In the genomic region with DNA sequence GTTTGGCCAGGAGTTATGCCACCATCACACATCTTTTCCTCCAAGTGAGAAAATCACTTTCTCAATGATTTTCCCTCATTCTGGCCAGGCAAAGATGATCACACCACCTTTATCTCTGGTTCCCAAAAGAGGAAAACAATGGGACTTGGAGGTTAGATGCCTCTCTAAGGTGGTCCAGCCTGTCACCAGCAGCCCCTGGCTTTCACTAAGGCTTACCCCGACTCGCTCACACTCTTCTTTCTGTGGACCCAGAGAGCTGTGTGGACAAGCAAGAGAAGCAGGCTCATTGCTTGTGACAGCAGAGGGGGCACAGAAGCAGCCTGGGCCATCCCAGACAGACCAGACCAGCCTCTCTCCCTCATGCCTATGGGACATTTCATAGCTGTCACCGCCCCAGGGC, we compare ENCODE assay signal across 30 cellular contexts.
"Had no signal": no experiment of that assay in that cellular context is flagged by ENCODE, and none has a peak within 500 bp of the region (broad histone marks: within the 10 kb centered on the region; RNA-seq: fewer than 3 reads in every experiment).

No MANE protein-coding gene starts in this region.

- H3K9me3 ChIP-seq: esophagus muscularis mucosa, gastrocnemius medialis, heart left ventricle had no signal

- H3K4me1 ChIP-seq: esophagus muscularis mucosa, foreskin keratinocyte, gastrocnemius medialis, heart left ventricle had no signal

- H3K4me3 Mint-ChIP-seq: activated B cell treated with CpG ODN at 0.5 μM for 24 hours; activated CD8-positive, alpha-beta T cell treated with anti-CD3 and anti-CD28 coated beads for 36 hours; activated naive CD8-positive, alpha-beta T cell; activated T-cell treated with anti-CD3 and anti-CD28 coated beads, Interleukin-2, amount 50 U/mL, for 4 hours; activated T-helper 17 cell treated with anti-CD3 and anti-CD28 coated beads, Interleukin-2, amount 50 U/mL, for 72 hours; central memory CD8-positive, alpha-beta T cell; dendritic cell treated with granulocyte-macrophage colony-stimulating factor and Interleukin-4, amounts not matched to agents 40 ng/mL and 50 ng/mL, for 4 days; T-helper 2 cell treated with Interferon-gamma antibody and Interleukin-4, amounts not matched to agents 5 μg/mL and 100 μg/mL, for 36 hours had no signal

- ATAC-seq: activated CD4-positive, CD25-positive, alpha-beta regulatory T cell treated with anti-CD3 and anti-CD28 coated beads, Interleukin-2, amount 50 U/mL, for 24 hours; activated CD8-positive, alpha-beta T cell treated with anti-CD3 and anti-CD28 coated beads for 36 hours; activated T-cell treated with anti-CD3 and anti-CD28 coated beads, Interleukin-2, amount 50 U/mL, for 4 hours; activated T-helper 17 cell treated with anti-CD3 and anti-CD28 coated beads, Interleukin-2, amount 50 U/mL, for 72 hours; foreskin keratinocyte; gastrocnemius medialis; heart left ventricle had no signal

- H3K27me3 ChIP-seq: brain microvascular endothelial cell, dorsolateral prefrontal cortex, esophagus muscularis mucosa, gastrocnemius medialis, heart left ventricle had no signal

- H3K9me3 Mint-ChIP-seq: activated B cell treated with CpG ODN at 0.5 μM for 24 hours; activated CD8-positive, alpha-beta T cell treated with anti-CD3 and anti-CD28 coated beads for 36 hours; activated T-cell treated with anti-CD3 and anti-CD28 coated beads, Interleukin-2, amount 50 U/mL, for 4 hours; activated T-helper 17 cell treated with anti-CD3 and anti-CD28 coated beads, Interleukin-2, amount 50 U/mL, for 72 hours; central memory CD8-positive, alpha-beta T cell; dendritic cell treated with granulocyte-macrophage colony-stimulating factor and Interleukin-4, amounts not matched to agents 40 ng/mL and 50 ng/mL, for 4 days; T-helper 2 cell treated with Interferon-gamma antibody and Interleukin-4, amounts not matched to agents 5 μg/mL and 100 μg/mL, for 36 hours had no signal

- H3K36me3 ChIP-seq: brain microvascular endothelial cell, esophagus muscularis mucosa, gastrocnemius medialis, heart left ventricle, WERI-Rb-1 had no signal

- H3K27ac ChIP-seq: brain microvascular endothelial cell, coronary artery, dorsolateral prefrontal cortex, esophagus muscularis mucosa, foreskin keratinocyte, gastrocnemius medialis, heart left ventricle, WERI-Rb-1 had no signal

- DNase-seq: activated B cell treated with CpG ODN at 0.5 μM for 24 hours; activated CD4-positive, alpha-beta T cell treated with anti-CD3 and anti-CD28 coated beads for 48 hours; activated CD4-positive, alpha-beta T cell treated with anti-CD3 and anti-CD28 coated beads, Interleukin-2, amount 50 U/mL, for 1 hour; activated CD4-positive, alpha-beta T cell treated with anti-CD3 and anti-CD28 coated beads, Interleukin-2, amount 50 U/mL, for 48 hours; activated CD8-positive, alpha-beta T cell treated with anti-CD3 and anti-CD28 coated beads for 36 hours; activated effector memory CD4-positive, alpha-beta T cell treated with Interleukin-2 at 50 U/mL for 16 hours; activated gamma-delta T cell treated with Interleukin-2 at 50 U/mL for 16 hours; activated naive CD4-positive, alpha-beta T cell treated with anti-CD3 and anti-CD28 coated beads, Interleukin-2, amount 50 U/mL, for 16 hours; activated naive CD4-positive, alpha-beta T cell treated with Interleukin-2 at 50 U/mL for 16 hours; activated T-cell treated with anti-CD3 and anti-CD28 coated beads, Interleukin-2, amount 50 U/mL, for 4 hours; amniotic stem cell; anterior cingulate cortex; brain microvascular endothelial cell; dorsolateral prefrontal cortex; effector memory CD4-positive, alpha-beta T cell; erythroblast; foreskin keratinocyte; gastrocnemius medialis; glutamatergic neuron; heart left ventricle; T1000; WERI-Rb-1 had no signal

- H3K36me3 Mint-ChIP-seq: activated naive CD8-positive, alpha-beta T cell had no signal

- H3K4me1 Mint-ChIP-seq: activated B cell treated with CpG ODN at 0.5 μM for 24 hours; activated T-helper 17 cell treated with anti-CD3 and anti-CD28 coated beads, Interleukin-2, amount 50 U/mL, for 72 hours; central memory CD8-positive, alpha-beta T cell had no signal

- H3K27ac Mint-ChIP-seq: activated B cell treated with CpG ODN at 0.5 μM for 24 hours; activated CD8-positive, alpha-beta T cell treated with anti-CD3 and anti-CD28 coated beads for 36 hours; activated naive CD8-positive, alpha-beta T cell; activated T-helper 17 cell treated with anti-CD3 and anti-CD28 coated beads, Interleukin-2, amount 50 U/mL, for 72 hours; dendritic cell treated with granulocyte-macrophage colony-stimulating factor and Interleukin-4, amounts not matched to agents 40 ng/mL and 50 ng/mL, for 4 days; T-helper 2 cell treated with Interferon-gamma antibody and Interleukin-4, amounts not matched to agents 5 μg/mL and 100 μg/mL, for 36 hours had no signal

- H3K4me3 ChIP-seq: coronary artery, dorsolateral prefrontal cortex, esophagus muscularis mucosa, gastrocnemius medialis, heart left ventricle had no signal
